In genomic region chr18:23270999-23271680, GRCh38 we compare ENCODE assay signal across 38 cellular contexts.
DNase-seq lines count a peak whose midpoint lies in the region; ATAC-seq, FAIRE-seq and TF ChIP-seq lines count a peak whose summit lies in the region.
"Had no signal": no experiment of that assay in that cellular context is flagged by ENCODE, and none has a peak within 500 bp of the region (broad histone marks: within the 10 kb centered on the region; RNA-seq: fewer than 3 reads in every experiment).

No MANE protein-coding gene starts in this region.

- H3K9me3 Mint-ChIP-seq in stimulated activated naive CD8-positive, alpha-beta T cell treated with anti-CD3 and anti-CD28 coated beads, Interleukin-15, amount 100 ng/mL, for 72 hours: peaks cover 26 to 47% of the 10 kb centered on the region in 2 donors

- H2BK120ac ChIP-seq in IMR-90 (ENCODE audit: low read depth, low read length): peak overlapping the region; percentile 36; the same call in 1 of the 2 replicates

- 0 out of 2 replicates have a peak overlapping the region, but pooled peaks have one; percentile 58 for H3K14ac ChIP-seq in IMR-90 (replicated peaks; ENCODE audit: low read depth, low read length)

- H2AK9ac ChIP-seq in IMR-90 (replicated peaks; ENCODE audit: low read depth, low read length, poor library complexity): no peak overlapping the region

- H3K36me3 ChIP-seq in IMR-90 (ENCODE audit: control insufficient read depth, insufficient read depth, low read length): no peaks in the 10 kb centered on the region
- no peaks in the 10 kb centered on the region for H3K36me3 ChIP-seq in small intestine (ENCODE audit: control insufficient read depth in 2 of 2, insufficient read depth in 2 of 2, low read length in 2 of 2)
- H3K36me3 ChIP-seq: ascending aorta, gastroesophageal sphincter, lower lobe of right lung, pancreas, thoracic aorta had no signal

- TF ChIP-seq CTCF in IMR-90 (conservative IDR thresholded peaks at IDR 0.05; ENCODE audit: low read depth, low read length): no peak

- H3K4me1 ChIP-seq in IMR-90 (ENCODE audit: control insufficient read depth, insufficient read depth, low read length) (peaks cover 2% of the 10 kb centered on the region), small intestine (ENCODE audit: control insufficient read depth in 2 of 2, insufficient read depth in 1 of 2, low read depth in 1 of 2, low read length in 1 of 2) (no peaks in the 10 kb centered on the region)
- H3K4me1 ChIP-seq: gastroesophageal sphincter, pancreas had no signal

- H3K4me3 Mint-ChIP-seq in stimulated activated naive CD8-positive, alpha-beta T cell treated with anti-CD3 and anti-CD28 coated beads, Interleukin-15, amount 100 ng/mL, for 72 hours: no peak overlapping the region
- H3K4me3 Mint-ChIP-seq: activated CD4-positive, alpha-beta T cell treated with anti-CD3 and anti-CD28 coated beads, Interleukin-2, amount 10 ng/mL, durations not matched to agents 24 days and 14 days; activated naive CD8-positive, alpha-beta T cell; CD8-positive, alpha-beta memory T cell; central memory CD8-positive, alpha-beta T cell; nephron progenitor cell had no signal

- H3K9me3 ChIP-seq in IMR-90 (ENCODE audit: control insufficient read depth, insufficient read depth, low read length) (peaks cover 3% of the 10 kb centered on the region; the same call in 1 of the 2 replicates), small intestine (ENCODE audit: control insufficient read depth, low read depth) (no peaks in the 10 kb centered on the region)
- H3K9me3 ChIP-seq: ascending aorta, pancreas had no signal

- no peak overlapping the region for H4K5ac ChIP-seq in IMR-90 (ENCODE audit: low read depth, low read length)

- H2BK5ac ChIP-seq in IMR-90 (ENCODE audit: low read depth, low read length, poor library complexity, severe bottlenecking): no peak overlapping the region

- H3K27ac Mint-ChIP-seq in stimulated activated naive CD8-positive, alpha-beta T cell treated with anti-CD3 and anti-CD28 coated beads, Interleukin-15, amount 100 ng/mL, for 72 hours: no peak overlapping the region
- H3K27ac Mint-ChIP-seq: activated CD4-positive, alpha-beta T cell treated with anti-CD3 and anti-CD28 coated beads, Interleukin-2, amount 10 ng/mL, durations not matched to agents 24 days and 14 days; activated naive CD8-positive, alpha-beta T cell; CD8-positive, alpha-beta memory T cell; nephron progenitor cell had no signal

- H3K56ac ChIP-seq in IMR-90 (ENCODE audit: extremely low read depth, insufficient read depth, low read length): no peak overlapping the region

- H2BK20ac ChIP-seq in IMR-90 (ENCODE audit: low read depth, low read length): no peak overlapping the region

- no peaks in the 10 kb centered on the region for H3K27me3 Mint-ChIP-seq in stimulated activated naive CD8-positive, alpha-beta T cell treated with anti-CD3 and anti-CD28 coated beads, Interleukin-15, amount 100 ng/mL, for 72 hours
- H3K27me3 Mint-ChIP-seq: activated CD4-positive, alpha-beta T cell treated with anti-CD3 and anti-CD28 coated beads, Interleukin-2, amount 10 ng/mL, durations not matched to agents 24 days and 14 days; activated naive CD8-positive, alpha-beta T cell; CD8-positive, alpha-beta memory T cell; central memory CD8-positive, alpha-beta T cell had no signal

- no peak overlapping the region for H4K91ac ChIP-seq in IMR-90 (ENCODE audit: insufficient read depth, low read depth, low read length)

- TF ChIP-seq RAD21 in IMR-90 (IDR thresholded peaks at IDR 0.05; ENCODE audit: low read length): no peak

- H4K8ac ChIP-seq in IMR-90 (ENCODE audit: low read depth in 2 of 2, low read length in 2 of 2): no peak overlapping the region

- no peak for FAIRE-seq in small intestine (lab: Jason Lieb, UNC)
- FAIRE-seq: endometrium, GM12891, pancreas, RCC 7860, urothelium cell line had no signal

- no peak overlapping the region for H3K9ac ChIP-seq in IMR-90 (ENCODE audit: low read depth, low read length)

- BruUV-seq in IMR-90 (replicated peaks; lab: Mats Ljungman, UMichigan): no TSS peak

- peaks cover 3% of the 10 kb centered on the region; the same call in 1 of the 2 replicates for H3K9me1 ChIP-seq in IMR-90 (ENCODE audit: insufficient read depth, low read length)

- H3K27me3 ChIP-seq in IMR-90 (ENCODE audit: control insufficient read depth, insufficient read depth, low read length): no peaks in the 10 kb centered on the region
- no peaks in the 10 kb centered on the region for H3K27me3 ChIP-seq in small intestine (ENCODE audit: control insufficient read depth in 2 of 2, insufficient read depth in 2 of 2, low read length in 2 of 2)
- H3K27me3 ChIP-seq: ascending aorta, esophagus squamous epithelium, gastroesophageal sphincter, pancreas had no signal

- H2AK5ac ChIP-seq in IMR-90 (ENCODE audit: low read depth, low read length): no peak overlapping the region; the same call in 1 of the 2 replicates

- POLR2A ChIA-PET in IMR-90 (lab: Charles Lee; ENCODE audit: unreplicated experiment): no interaction called here

- H3K4me2 ChIP-seq in IMR-90 (ENCODE audit: low read depth, low read length): no peak overlapping the region

- H3K23ac ChIP-seq in IMR-90 (ENCODE audit: low read depth, low read length): no peak overlapping the region; the same call in 1 of the 2 replicates

- no peak overlapping the region for H3K18ac ChIP-seq in IMR-90 (ENCODE audit: low read depth, low read length)

- no peak overlapping the region for H3K4me3 ChIP-seq in IMR-90 (ENCODE audit: insufficient read depth, low read depth, low read length)
- H3K4me3 ChIP-seq in small intestine (ENCODE audit: low read depth in 1 of 2, low read length in 2 of 2): no peak overlapping the region
- H3K4me3 ChIP-seq: ascending aorta, esophagus squamous epithelium, gastroesophageal sphincter, lower lobe of right lung, mucosa of descending colon, pancreas, skin epidermis, thoracic aorta had no signal

- dilution Hi-C loops in IMR-90 (cut with HindIII; ENCODE audit: low sequenced_read_pairs, unreplicated experiment): no loop called here

- H3K79me1 ChIP-seq in IMR-90 (ENCODE audit: low read depth in 1 of 2, low read length in 2 of 2): no peaks in the 10 kb centered on the region

- no peaks in the 10 kb centered on the region for H4K20me1 ChIP-seq in IMR-90 (ENCODE audit: insufficient read depth, low read length)

- no peak overlapping the region for H3K27ac ChIP-seq in IMR-90 (ENCODE audit: insufficient read depth, low read length)
- no peak overlapping the region for H3K27ac ChIP-seq in small intestine (ENCODE audit: low read depth in 1 of 2, low read length in 1 of 2)
- H3K27ac ChIP-seq: ascending aorta, esophagus squamous epithelium, gastroesophageal sphincter, lower lobe of right lung, pancreas, skin epidermis, thoracic aorta, VCaP had no signal

- H2BK15ac ChIP-seq in IMR-90 (ENCODE audit: low read depth, low read length): 0 out of 3 replicates have a peak overlapping the region, but pooled peaks have one; percentile 5

- no peak overlapping the region for H2AFZ ChIP-seq in IMR-90 (replicated peaks; ENCODE audit: low read length, poor library complexity)

- H3K4me1 Mint-ChIP-seq in stimulated activated naive CD8-positive, alpha-beta T cell treated with anti-CD3 and anti-CD28 coated beads, Interleukin-15, amount 100 ng/mL, for 72 hours: peaks cover 28% of the 10 kb centered on the region

- DNase-seq in AG08395 (ENCODE audit: low spot score) (peak; percentile 38), IMR-90 (peak; percentile 18), astrocyte of the hippocampus (ENCODE audit: low read depth, low spot score) (peak; percentile 38), lung microvascular endothelial cell (ENCODE audit: low read depth in 2 of 2) (peak; percentile 35 to 56), NCI-H2029 (lab: John Stamatoyannopoulos, UW) (no peak), small intestine (no peak)
- no peak for DNase-seq in activated T-cell treated with anti-CD3 and anti-CD28 coated beads, Interleukin-2, amount 50 U/mL, for 48 hours
- no peak for DNase-seq in stimulated activated naive CD8-positive, alpha-beta T cell treated with anti-CD3 and anti-CD28 coated beads, Interleukin-15, amount 100 ng/mL, for 72 hours
- DNase-seq: activated CD4-positive, alpha-beta T cell treated with anti-CD3 and anti-CD28 coated beads, Interleukin-2, amount 10 ng/mL, durations not matched to agents 24 days and 14 days; activated CD8-positive, alpha-beta memory T cell treated with anti-CD3 and anti-CD28 coated beads for 24 hours; activated effector memory CD4-positive, alpha-beta T cell treated with Interleukin-2 at 50 U/mL for 16 hours; activated T-cell treated with anti-CD3 and anti-CD28 coated beads for 4 hours; CD8-positive, alpha-beta memory T cell; esophagus squamous epithelium; Kasumi-1; lower lobe of right lung; mucosa of descending colon; NCI-H146; NCI-H2107; NCI-H748 treated with DMSO at 0.1 percent for 48 hours; nephron progenitor cell; pancreas; retina; SHP77 treated with DMSO at 0.1 percent for 48 hours; stimulated activated naive CD8-positive, alpha-beta T cell treated with anti-CD3 and anti-CD28 coated beads, Interleukin-15, Interleukin-2, amounts not matched to agents 100 U/mL and 50 U/mL, for 24 hours; SW 1271 had no signal

- CTCF ChIA-PET in IMR-90 (lab: Yijun Ruan, JAX): interaction anchor here (0.6 kb wide), 1 partner anchor 108 kb away, joined by 3 read pairs; no protein-coding TSS in a partner anchor

- WGBS in IMR-90 (ENCODE audit: extremely low coverage in 2 of 2, insufficient read length in 1 of 2), 2 experiments: 17% methylated on average over 1 of the region's 3 CpGs; no CpG with 5 or more reads in 1 of the 2 experiments
- 83 to 94% (median 90%) methylated on average over 3 of the region's 3 CpGs for WGBS in small intestine, 3 donors

- no peak for TF ChIP-seq POLR2A in IMR-90 (IDR thresholded peaks at IDR 0.05; ENCODE audit: low read depth, low read length)

- no peak overlapping the region for H3K4ac ChIP-seq in IMR-90 (ENCODE audit: low read depth, low read length)

- intact Hi-C loops in IMR-90 (cut with micrococcal nuclease): no loop called here

- in situ Hi-C loops in IMR-90 (cut with MboI; ENCODE audit: low sequenced_read_pairs): no loop called here

- peak; percentile 24; the same call in 1 of the 2 replicates for ATAC-seq in IMR-90 (ENCODE audit: low read depth)
- no peak for ATAC-seq in stimulated activated naive CD8-positive, alpha-beta T cell treated with anti-CD3 and anti-CD28 coated beads, Interleukin-15, amount 100 ng/mL, for 72 hours
- ATAC-seq: gastroesophageal sphincter; HCT116; lower lobe of right lung; mucosa of descending colon; pancreas; stimulated activated naive CD8-positive, alpha-beta T cell treated with anti-CD3 and anti-CD28 coated beads, Interleukin-15, Interleukin-2, amounts not matched to agents 100 U/mL and 50 U/mL, for 24 hours had no signal

TF ChIP-seq in IMR-90, 13 proteins besides CTCF, POLR2A, EP300 and RAD21 (continues in another document):
- TF ChIP-seq MAZ (IDR thresholded peaks at IDR 0.05; ENCODE audit: borderline replicate concordance, low read depth, low read length) (no peak), FOS (IDR thresholded peaks at IDR 0.05; ENCODE audit: low read depth, low read length) (no peak)

Comparison
In these comparisons a context has a peak if more than half of its experiments do, and no peak if none do; other contexts are left out.
1. DNase-seq: peak in AG08395 (single experiment), IMR-90 (single experiment), astrocyte of the hippocampus (single experiment) and lung microvascular endothelial cell (2 of 2); none in NCI-H2029 (single experiment), small intestine (single experiment), activated T-cell treated with anti-CD3 and anti-CD28 coated beads, Interleukin-2, amount 50 U/mL, for 48 hours (0 of 2) and stimulated activated naive CD8-positive, alpha-beta T cell treated with anti-CD3 and anti-CD28 coated beads, Interleukin-15, amount 100 ng/mL, for 72 hours (0 of 2).